12 cellular contexts compared by ENCODE assay signal in genomic region chr3:13932578-13933295, GRCh38. TPM values are rescaled to one million over a fixed set of nuclear protein-coding genes. Genes with fewer than 3 reads are reported as not detected.
DNase-seq lines count a peak whose midpoint lies in the region; ATAC-seq, FAIRE-seq and TF ChIP-seq lines count a peak whose summit lies in the region.
"Had no signal": no experiment of that assay in that cellular context is flagged by ENCODE, and none has a peak within 500 bp of the region (broad histone marks: within the 10 kb centered on the region; RNA-seq: fewer than 3 reads in every experiment).

No MANE protein-coding gene starts in this region.

- TF ChIP-seq EP300 in K562 (IDR thresholded peaks at IDR 0.05; ENCODE audit: low read length), result no peak

- H3K4me1 ChIP-seq in K562 (replicated peaks in 1 of 2; ENCODE audit: control insufficient read depth in 2 of 2, insufficient read depth in 2 of 2, low read length in 2 of 2) (peaks cover 0 to 11% of the 10 kb centered on the region in 2 experiments; a peak in 2 of 5 replicates), lung (ENCODE audit: control insufficient read depth in 2 of 2, insufficient read depth in 2 of 2, low read length in 2 of 2) (peaks cover 0 to 3% of the 10 kb centered on the region in 2 donors), tibial artery (no peaks in the 10 kb centered on the region)
- H3K4me1 ChIP-seq: BE2C had no signal

- peak overlapping the region; percentile 70 for H3K4me3 Mint-ChIP-seq in activated T-cell treated with anti-CD3 and anti-CD28 coated beads, Interleukin-2, amount 50 U/mL, for 24 hours
- H3K4me3 Mint-ChIP-seq in progenitor cell of endocrine pancreas (ENCODE audit: low read depth), result no peak overlapping the region

- H3K36me3 Mint-ChIP-seq in activated T-cell treated with anti-CD3 and anti-CD28 coated beads, Interleukin-2, amount 50 U/mL, for 24 hours (ENCODE audit: low read depth), result peaks cover 4% of the 10 kb centered on the region
- H3K36me3 Mint-ChIP-seq in progenitor cell of endocrine pancreas (ENCODE audit: insufficient read depth), result no peaks in the 10 kb centered on the region

- CTCF ChIA-PET in K562 (lab: Yijun Ruan, JAX; ENCODE audit: low intra/inter-chr PET ratio), result interaction anchor here (0.6 kb wide), 1 partner anchor 211 kb away, joined by 3 read pairs; no protein-coding TSS in a partner anchor

- FAIRE-seq in K562 (lab: Jason Lieb, UNC), result no peak

- TF ChIP-seq CTCF in K562 (IDR thresholded peaks at IDR 0.05 in 2 of 3, conservative IDR thresholded peaks at IDR 0.05 in 1 of 3; ENCODE audit: insufficient read depth in 2 of 3, low read depth in 1 of 3, low read length in 3 of 3) (no peak), lung (IDR thresholded peaks at IDR 0.05; ENCODE audit: control extremely low read depth, extremely low read depth) (no peak), tibial artery (IDR thresholded peaks at IDR 0.05) (no peak), progenitor cell of endocrine pancreas (IDR thresholded peaks at IDR 0.05; ENCODE audit: unreplicated experiment) (no peak)

- H2AFZ ChIP-seq in K562 (ENCODE audit: low read depth, low read length), result peak overlapping the region; percentile 82

- H3K27me3 ChIP-seq in K562 (ENCODE audit: control insufficient read depth in 2 of 2, insufficient read depth in 2 of 2, low read length in 2 of 2) (peaks cover 4 to 62% of the 10 kb centered on the region in 2 experiments; a peak in 4 of 5 replicates), lung (ENCODE audit: control insufficient read depth, insufficient read depth) (no peaks in the 10 kb centered on the region), tibial artery (peaks cover 0 to 19% of the 10 kb centered on the region in 2 donors)
- H3K27me3 ChIP-seq: BE2C had no signal

- no peaks in the 10 kb centered on the region for H4K20me1 ChIP-seq in K562 (replicated peaks; ENCODE audit: control insufficient read depth, insufficient read depth, low read length)

- POLR2A ChIA-PET in K562 (lab: Yijun Ruan, JAX), result interaction anchor here (0.6 to 1.0 kb wide), 2 partner anchors 192 to 193 kb away, joined by 3 read pairs; partner anchors contain the start of genes CHCHD4 and TMEM43

- intact Hi-C loops in K562 (cut with micrococcal nuclease), result no loop called here
- intact Hi-C loops in tibial artery (cut with DNase I; ENCODE audit: low total_unique reads), result no loop called here

- ATAC-seq in K562 (peak; percentile 86), lung (ENCODE audit: insufficient read depth, low FRiP score) (no peak)

- H3K79me2 ChIP-seq in K562 (ENCODE audit: control insufficient read depth, insufficient read depth, low read length), result no peaks in the 10 kb centered on the region

- H3K4me3 ChIP-seq in K562 (peak overlapping the region; percentile 27), lung (peak overlapping the region; percentile 24), tibial artery (peak overlapping the region; percentile 35 to 48)

- peak; percentile 47 for DNase-seq in activated T-cell treated with anti-CD3 and anti-CD28 coated beads, Interleukin-2, amount 50 U/mL, for 24 hours
- DNase-seq in activated T-cell treated with anti-CD3 and anti-CD28 coated beads, Interleukin-2, amount 50 U/mL, for 1 hour, result no peak
- peak; percentile 18 to 51 (median 43) for DNase-seq in K562 (ENCODE audit: extremely low read depth in 1 of 4, low spot score in 3 of 4)
- no peak for DNase-seq in lung (ENCODE audit: low spot score)
- DNase-seq in tibial artery, result no peak
- DNase-seq in OCI-M2 (lab: John Stamatoyannopoulos, UW; ENCODE audit: unreplicated experiment), result no peak
- no peak for DNase-seq in progenitor cell of endocrine pancreas (ENCODE audit: low spot score, unreplicated experiment)
- no peak for DNase-seq in foreskin melanocyte
- DNase-seq: activated CD8-positive, alpha-beta memory T cell treated with anti-CD3 and anti-CD28 coated beads for 24 hours; BE2C; NCI-H1105 treated with DMSO at 0.1 percent for 48 hours had no signal

- no peaks in the 10 kb centered on the region for H3K9me1 ChIP-seq in K562 (ENCODE audit: control insufficient read depth, insufficient read depth, low read length)

- H3K27me3 Mint-ChIP-seq in activated T-cell treated with anti-CD3 and anti-CD28 coated beads, Interleukin-2, amount 50 U/mL, for 24 hours, result peaks cover 62% of the 10 kb centered on the region
- H3K27me3 Mint-ChIP-seq in progenitor cell of endocrine pancreas, result peaks cover 3% of the 10 kb centered on the region

- TF ChIP-seq RAD21 in K562 (CRISPR knock-in tag; conservative IDR thresholded peaks at IDR 0.05 in 1 of 2, IDR thresholded peaks at IDR 0.05 in 1 of 2), result no peak

- no peak overlapping the region for H3K27ac Mint-ChIP-seq in activated T-cell treated with anti-CD3 and anti-CD28 coated beads, Interleukin-2, amount 50 U/mL, for 24 hours
- no peak overlapping the region for H3K27ac Mint-ChIP-seq in progenitor cell of endocrine pancreas

- peak overlapping the region; percentile 46 for H3K4me2 ChIP-seq in K562 (ENCODE audit: insufficient read depth, low read length)

- peaks cover 10% of the 10 kb centered on the region for H3K9me3 Mint-ChIP-seq in activated T-cell treated with anti-CD3 and anti-CD28 coated beads, Interleukin-2, amount 50 U/mL, for 24 hours
- peaks cover 3% of the 10 kb centered on the region for H3K9me3 Mint-ChIP-seq in progenitor cell of endocrine pancreas (ENCODE audit: low read depth)

- H3K36me3 ChIP-seq in K562 (ENCODE audit: control insufficient read depth, insufficient read depth, low read length) (no peaks in the 10 kb centered on the region), lung (ENCODE audit: control insufficient read depth in 2 of 2, insufficient read depth in 2 of 2, low read length in 2 of 2) (no peaks in the 10 kb centered on the region), tibial artery (no peaks in the 10 kb centered on the region)
- H3K36me3 ChIP-seq: BE2C had no signal

- H3K4me1 Mint-ChIP-seq in activated T-cell treated with anti-CD3 and anti-CD28 coated beads, Interleukin-2, amount 50 U/mL, for 24 hours (ENCODE audit: low read depth), result peaks cover 8% of the 10 kb centered on the region
- no peaks in the 10 kb centered on the region for H3K4me1 Mint-ChIP-seq in progenitor cell of endocrine pancreas (ENCODE audit: low read depth)

- WGBS in K562 (ENCODE audit: insufficient coverage, low coverage, missing lambda C conversion rate), result 20% methylated on average over 54 of the region's 70 CpGs
- 19% methylated on average over 70 of the region's 70 CpGs for WGBS in lung, 2 donors

- in situ Hi-C loops in K562 (cut with MboI), result no loop called here

- H3K9me3 ChIP-seq in K562 (replicated peaks; ENCODE audit: control insufficient read depth, insufficient read depth, low read depth, low read length), result no peaks in the 10 kb centered on the region
- H3K9me3 ChIP-seq in lung (ENCODE audit: control insufficient read depth in 2 of 2, insufficient read depth in 1 of 2, low read length in 1 of 2), result peaks cover 0 to 19% of the 10 kb centered on the region in 2 donors
- peaks cover 0 to 24% (median 7%) of the 10 kb centered on the region in 3 donors for H3K9me3 ChIP-seq in tibial artery
- H3K9me3 ChIP-seq: BE2C had no signal

- TF ChIP-seq POLR2A in K562 (conservative IDR thresholded peaks at IDR 0.05), result no peak

- peak overlapping the region in 1 of 2 experiments; percentile 52; a peak in 1 of 4 replicates for H3K9ac ChIP-seq in K562 (ENCODE audit: insufficient read depth in 1 of 2, low read depth in 2 of 2, low read length in 2 of 2)

- no TSS peak for BruUV-seq in K562 (replicated peaks; lab: Mats Ljungman, UMichigan)

- H3K27ac ChIP-seq in K562 (ENCODE audit: extremely low read depth, low read depth, low read length), result no peak overlapping the region
- H3K27ac ChIP-seq in lung (ENCODE audit: low read depth in 1 of 2, low read length in 1 of 2), result peak overlapping the region in 1 of 2 donors; percentile 3
- H3K27ac ChIP-seq in tibial artery, result no peak overlapping the region

TF ChIP-seq in K562, 482 proteins besides CTCF, POLR2A, EP300 and RAD21 (continues in another document):
- peak; percentile 90 for TF ChIP-seq GABPA (tag; conservative IDR thresholded peaks at IDR 0.05; ENCODE audit: low read depth)
- 0 out of 2 replicates have a peak, but pooled peaks have one; percentile 12 for TF ChIP-seq MYC (IDR thresholded peaks at IDR 0.05; ENCODE audit: low read depth, low read length)
- no peak for TF ChIP-seq MYC (CRISPR knock-in tag; IDR thresholded peaks at IDR 0.05; ENCODE audit: borderline replicate concordance, low read depth)
- peak; percentile 87 for TF ChIP-seq CXXC5 (CRISPR knock-in tag; IDR thresholded peaks at IDR 0.05)
- peak; percentile 69 for TF ChIP-seq RBFOX2 (IDR thresholded peaks at IDR 0.05; ENCODE audit: low read depth, low read length)
- peak; percentile 12; the same call in 1 of the 2 replicates for TF ChIP-seq ZBTB12 (CRISPR knock-in tag; IDR thresholded peaks at IDR 0.05)

RNA-seq across cellular contexts. Expression of gene WNT7A, which starts 52.9 kb away (rescaled TPM):
- not detected in 2 replicates for total RNA-seq in K562 (2011; cell fraction: chromatin; rRNA removed; ENCODE audit: low replicate concordance)
- not detected in 2 replicates for total RNA-seq in K562 (2011; cell fraction: nucleolus; rRNA removed)
- not detected in 2 replicates for total RNA-seq in K562 (2011; cell fraction: nucleoplasm; rRNA removed)
- total RNA-seq in K562 (2014; rRNA removed) (not detected in 2 replicates), K562 (2014; rRNA removed; fragmentation: Illumina TruSeq; extraction: Trizol) (not detected in 2 replicates), K562 (2015; rRNA removed; fragmentation: Illumina TruSeq; extraction: Trizol) (not detected in 2 replicates), K562 (2021) (not detected in 2 replicates), lung (1 to 10 TPM; 2.0 to 4.8 TPM), progenitor cell of endocrine pancreas (not detected in 2 replicates)
- polyA plus RNA-seq in K562 (2011; rRNA removed) (0.03 TPM in 1 of 2 replicates, not detected in the other), K562 (2014; fragmentation: Illumina TruSeq; extraction: Trizol) (not detected in 2 replicates), K562 (2014; fragmentation: Nextera tagmentation; extraction: Ambion mirVana) (not detected), K562 (2014; rRNA removed) (not detected in 2 replicates), lung (1 to 10 TPM; 1.7 to 2.0 TPM)
- polyA plus RNA-seq in K562 (2011; cell fraction: cytosol; rRNA removed), result 0.07 TPM in 1 of 2 replicates, not detected in the other
- not detected in 2 replicates for polyA plus RNA-seq in K562 (2011; cell fraction: nucleus; rRNA removed)
- 0.05 TPM in 1 of 2 replicates, not detected in the other for polyA plus RNA-seq in K562 (2012)
- not detected in 2 replicates for polyA minus RNA-seq in K562 (2011; rRNA and poly(A)+ RNA removed)
- polyA minus RNA-seq in K562 (2011; cell fraction: cytosol; rRNA and poly(A)+ RNA removed), result not detected in 2 replicates
- polyA minus RNA-seq in K562 (2011; cell fraction: nucleus; rRNA and poly(A)+ RNA removed), result not detected in 2 replicates
- total RNA-seq: liver had no signal
- polyA plus RNA-seq: liver had no signal

Comparison
In these comparisons a context has a peak if more than half of its experiments do, and no peak if none do; other contexts are left out.
1. DNase-seq: peak in activated T-cell treated with anti-CD3 and anti-CD28 coated beads, Interleukin-2, amount 50 U/mL, for 24 hours (single experiment) and K562 (4 of 4); none in activated T-cell treated with anti-CD3 and anti-CD28 coated beads, Interleukin-2, amount 50 U/mL, for 1 hour (single experiment), lung (single experiment), tibial artery (0 of 2), OCI-M2 (single experiment), progenitor cell of endocrine pancreas (single experiment) and foreskin melanocyte (single experiment).
2. Peak in every context shown above with its lines, with median percentiles within 50 percentile points of each other: H3K4me3 ChIP-seq.